8 cellular contexts compared by ENCODE assay signal in genomic region chr13:106566682-106567420, GRCh38. TPM values are rescaled to one million over a fixed set of nuclear protein-coding genes. Genes with fewer than 3 reads are reported as not detected.
A peak's percentile ranks its signal among the peaks of the same experiment; 100 is the strongest.
DNase-seq lines count a peak whose midpoint lies in the region; ATAC-seq and TF ChIP-seq lines count a peak whose summit lies in the region.

No MANE protein-coding gene starts in this region.

- H3K4ac ChIP-seq in H9 (ENCODE audit: low read depth, low read length) = no peak overlapping the region

- no peaks in the 10 kb centered on the region for H3K36me3 ChIP-seq in left lung

- no peak overlapping the region for H2BK15ac ChIP-seq in H9 (ENCODE audit: low read depth, low read length)

- H3K9me3 Mint-ChIP-seq in H9 = no peaks in the 10 kb centered on the region

- no peak overlapping the region for H3T11ph ChIP-seq in H9 (ENCODE audit: low read length)

- no peak overlapping the region for H2BK12ac ChIP-seq in H9 (ENCODE audit: insufficient read length, low read depth, low read length)

- TF ChIP-seq CTCF in H9 (conservative IDR thresholded peaks at IDR 0.05) (no peak), LNCaP clone FGC (IDR thresholded peaks at IDR 0.05; ENCODE audit: control insufficient read depth, extremely low read depth, insufficient read depth) (no peak), left lung (IDR thresholded peaks at IDR 0.05) (no peak)

- H3K4me1 Mint-ChIP-seq in H9 = peaks cover 56 to 57% of the 10 kb centered on the region in 2 experiments

- H3K27me3 ChIP-seq in H9 (ENCODE audit: insufficient read depth, low read length) = no peaks in the 10 kb centered on the region
- no peaks in the 10 kb centered on the region for H3K27me3 ChIP-seq in left lung

- peak overlapping the region; percentile 91 for H3K4me3 ChIP-seq in LNCaP clone FGC (ENCODE audit: low read depth, low read length)
- peak overlapping the region; percentile 90 to 91 for H3K4me3 ChIP-seq in left lung

- H2BK20ac ChIP-seq in H9 (ENCODE audit: low read depth, low read length, poor library complexity, severe bottlenecking) = no peak overlapping the region

- H3K4me1 ChIP-seq in H9 (ENCODE audit: insufficient read depth, low read length) = peaks cover 7% of the 10 kb centered on the region
- H3K4me1 ChIP-seq in left lung = peaks cover 18 to 66% of the 10 kb centered on the region in 2 donors

- peak overlapping the region; percentile 96 to 98 (median 98) for H3K27ac Mint-ChIP-seq in H9

- peak; percentile 33 for DNase-seq in activated T-cell treated with anti-CD3 and anti-CD28 coated beads for 48 hours (ENCODE audit: low read depth)
- DNase-seq in activated T-cell treated with anti-CD3 and anti-CD28 coated beads for 4 hours = no peak
- DNase-seq in H9 = peak; percentile 56
- no peak for DNase-seq in LNCaP clone FGC (ENCODE audit: low read depth)
- DNase-seq in T-helper 1 cell = peak in 3 of 5 donors; percentile 13 to 56 (median 16)
- DNase-seq in dermis blood vessel endothelial cell = peak; percentile 79
- peak in 1 of 2 donors; percentile 75 for DNase-seq in left lung
- peak; percentile 23 to 43 for DNase-seq in stimulated activated CD8-positive, alpha-beta memory T cell treated with anti-CD3 and anti-CD28 coated beads, Interleukin-15, amount 100 ng/mL, for 48 hours (ENCODE audit: low read depth in 2 of 2)

- no peak overlapping the region for H4K91ac ChIP-seq in H9 (ENCODE audit: insufficient read length, low read depth, low read length)

- H3K23ac ChIP-seq in H9 (ENCODE audit: insufficient read length, low read depth, low read length) = no peak overlapping the region

- H3K9me3 ChIP-seq in H9 (ENCODE audit: control insufficient read depth, low read depth, low read length) = no peaks in the 10 kb centered on the region
- H3K9me3 ChIP-seq in left lung = no peaks in the 10 kb centered on the region

- H3K56ac ChIP-seq in H9 (ENCODE audit: insufficient read length, low read depth, low read length) = peak overlapping the region; percentile 10

- ATAC-seq in left lung = peak; percentile 66

- H3K4me2 ChIP-seq in H9 (ENCODE audit: insufficient read depth, insufficient read length, low read length) = peak overlapping the region; percentile 75

- H3K9ac ChIP-seq in H9 (ENCODE audit: extremely low read depth, insufficient read length, low read length) = peak overlapping the region; percentile 100

- H4K20me1 ChIP-seq in H9 (ENCODE audit: control insufficient read depth, insufficient read depth, insufficient read length) = no peaks in the 10 kb centered on the region

- H3K18ac ChIP-seq in H9 (ENCODE audit: insufficient read length, low read depth, low read length) = peak overlapping the region; percentile 100

- no peak overlapping the region for H2AK5ac ChIP-seq in H9 (ENCODE audit: insufficient read length, low read length)

- H3K79me2 ChIP-seq in H9 (ENCODE audit: insufficient read depth, low read length) = peaks cover 52% of the 10 kb centered on the region

- peaks cover 0 to 7% (median 7%) of the 10 kb centered on the region in 3 experiments; a peak in 6 of 7 replicates for H3K36me3 Mint-ChIP-seq in H9 (ENCODE audit: insufficient read depth in 1 of 3, low read depth in 3 of 3)

- H3K79me1 ChIP-seq in H9 (ENCODE audit: insufficient read depth, low read depth, low read length, poor library complexity, severe bottlenecking) = no peaks in the 10 kb centered on the region

- no peak overlapping the region for H4K5ac ChIP-seq in H9 (ENCODE audit: insufficient read length, low read depth, low read length)

- peak overlapping the region; percentile 12 for H2BK5ac ChIP-seq in H9 (ENCODE audit: insufficient read length, low read length)

- H3K27ac ChIP-seq in H9 (ENCODE audit: insufficient read length, low read depth, low read length) = no peak overlapping the region
- H3K27ac ChIP-seq in left lung = peak overlapping the region; percentile 96 to 99

- no peaks in the 10 kb centered on the region for H3K27me3 Mint-ChIP-seq in H9 (ENCODE audit: low read depth)

- no peak overlapping the region for H2AFZ ChIP-seq in H9 (ENCODE audit: low read length)

- no CpG with 5 or more reads among the region's 25 CpGs for WGBS in H9 (ENCODE audit: extremely low coverage, insufficient read length, low lambda C conversion rate)

- H4K8ac ChIP-seq in H9 (replicated peaks; ENCODE audit: insufficient read length, low read depth, low read length) = no peak overlapping the region

- H2BK120ac ChIP-seq in H9 (ENCODE audit: low read depth, low read length, poor library complexity, severe bottlenecking) = no peak overlapping the region

- H3K4me3 Mint-ChIP-seq in H9 = peak overlapping the region; percentile 97 to 99

- peaks cover 14% of the 10 kb centered on the region for H3K23me2 ChIP-seq in H9 (ENCODE audit: insufficient read length, low read depth, low read length, poor library complexity, severe bottlenecking)

- H3K14ac ChIP-seq in H9 (ENCODE audit: insufficient read depth, low read length) = peak overlapping the region; percentile 97

- intact Hi-C loops in left lung (cut with DNase I) = no loop called here

RNA-seq across cellular contexts. Expression of gene ARGLU1, which starts 1.1 kb away (rescaled TPM):
- total RNA-seq in H9 (2021) (96.9 and 100 TPM in 2 replicates), dermis blood vessel endothelial cell (51.0 and 71.6 TPM in 2 replicates), left lung (10 to 100 TPM; 67.3 to 84.2 TPM)

RNA-seq across cellular contexts. Expression of gene EFNB2, which starts 31.4 kb away (rescaled TPM):
- total RNA-seq in H9 (2021) = 12.7 and 12.9 TPM in 2 replicates
- total RNA-seq in dermis blood vessel endothelial cell = 60.1 and 121 TPM in 2 replicates
- 10 to 100 TPM; 39.6 to 40.2 TPM for total RNA-seq in left lung

Comparison
In these comparisons a context has a peak if more than half of its experiments do, and no peak if none do; other contexts are left out.
1. DNase-seq: peak in activated T-cell treated with anti-CD3 and anti-CD28 coated beads for 48 hours (single experiment), H9 (single experiment), T-helper 1 cell (3 of 5), dermis blood vessel endothelial cell (single experiment) and stimulated activated CD8-positive, alpha-beta memory T cell treated with anti-CD3 and anti-CD28 coated beads, Interleukin-15, amount 100 ng/mL, for 48 hours (2 of 2); none in activated T-cell treated with anti-CD3 and anti-CD28 coated beads for 4 hours (single experiment) and LNCaP clone FGC (single experiment).